Comparison of ENCODE assay signal across 5 cellular contexts in the genomic region with DNA sequence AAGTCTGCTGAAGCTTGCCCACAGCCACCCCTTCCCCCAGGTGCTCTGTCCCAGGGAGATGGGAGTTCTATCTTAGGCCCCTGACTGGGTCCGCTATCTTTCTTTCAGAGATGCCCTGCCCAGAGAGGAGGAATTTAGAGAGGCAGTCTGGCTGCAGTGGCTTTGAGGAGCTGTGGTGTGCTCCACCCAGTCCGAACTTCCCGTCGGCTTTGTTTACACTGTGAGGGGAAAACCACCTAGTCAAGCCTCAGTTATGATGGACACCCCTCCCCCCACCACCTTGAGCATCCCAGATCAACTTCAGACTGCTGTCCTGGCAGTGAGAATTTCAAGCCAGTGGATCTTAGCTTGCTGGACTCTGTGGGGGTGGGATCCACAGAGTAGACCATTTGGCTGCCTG.
DNase-seq lines count a peak whose midpoint lies in the region; ATAC-seq, FAIRE-seq and TF ChIP-seq lines count a peak whose summit lies in the region.
"Not testable (repeated sequence)": the region's sequence is repeated elsewhere in the genome, so short reads cannot be mapped to it uniquely, and the experiment has no call there.

No MANE protein-coding gene starts in this region.

- H3K79me2 ChIP-seq in PC-3 (ENCODE audit: low read length); K562 (ENCODE audit: control insufficient read depth, insufficient read depth, low read length): not testable (repeated sequence)

- not testable (repeated sequence) for H3K9ac ChIP-seq in PC-3 (ENCODE audit: low read length); K562 (ENCODE audit: insufficient read depth in 1 of 2, low read depth in 2 of 2, low read length in 2 of 2)

- TF ChIP-seq POLR2A in A549 (IDR thresholded peaks at IDR 0.05; ENCODE audit: low read length); K562 (conservative IDR thresholded peaks at IDR 0.05): not testable (repeated sequence)

- H3K27me3 Mint-ChIP-seq in natural killer cell (ENCODE audit: low read depth in 2 of 2) = peaks cover 0 to 12% of the 10 kb centered on the region in 2 donors

- not testable (repeated sequence) for TF ChIP-seq CTCF in A549 (IDR thresholded peaks at IDR 0.05); PC-3 (conservative IDR thresholded peaks at IDR 0.05; ENCODE audit: low read depth, low read length); K562 (IDR thresholded peaks at IDR 0.05 in 2 of 3, conservative IDR thresholded peaks at IDR 0.05 in 1 of 3; ENCODE audit: insufficient read depth in 2 of 3, low read depth in 1 of 3, low read length in 3 of 3); natural killer cell (IDR thresholded peaks at IDR 0.05)

- FAIRE-seq in A549 (lab: Jason Lieb, UNC); K562 (lab: Jason Lieb, UNC): not testable (repeated sequence)

- not testable (repeated sequence) for H3K9me2 ChIP-seq in PC-3 (replicated peaks; ENCODE audit: low read length)

- H3K4me1 Mint-ChIP-seq in natural killer cell = peaks cover 46 to 48% of the 10 kb centered on the region in 2 donors

- not testable (repeated sequence) for H3F3A ChIP-seq in PC-3 (ENCODE audit: low read length, unreplicated experiment)

- peak in 1 of 2 experiments; percentile 51; a peak in 3 of 6 replicates for ATAC-seq in A549
- ATAC-seq in PC-3 = peak; percentile 83
- ATAC-seq in K562, natural killer cell: not testable (repeated sequence)

- not testable (repeated sequence) for BruUV-seq in PC-3 (replicated peaks; lab: Mats Ljungman, UMichigan); K562 (replicated peaks; lab: Mats Ljungman, UMichigan)

- in situ Hi-C loops in K562 (cut with MboI) = not testable (repeated sequence)

- intact Hi-C loops in PC-3 (cut with micrococcal nuclease); K562 (cut with micrococcal nuclease): not testable (repeated sequence)
- intact Hi-C loops in natural killer cell (cut with micrococcal nuclease) = loop anchor here (5.0 kb wide), 1 partner anchor 41 kb away; no protein-coding TSS in a partner anchor

- not testable (repeated sequence) for H3K4me3 ChIP-seq in A549; PC-3 (ENCODE audit: low read length); K562

- H3K4me3 Mint-ChIP-seq in natural killer cell = peak overlapping the region; percentile 19

- TF ChIP-seq RAD21 in A549 (conservative IDR thresholded peaks at IDR 0.05 in 1 of 2, IDR thresholded peaks at IDR 0.05 in 1 of 2); K562 (CRISPR knock-in tag; conservative IDR thresholded peaks at IDR 0.05 in 1 of 2, IDR thresholded peaks at IDR 0.05 in 1 of 2): not testable (repeated sequence)

- H4K20me1 ChIP-seq in PC-3 (ENCODE audit: low read length); K562 (replicated peaks; ENCODE audit: control insufficient read depth, insufficient read depth, low read length): not testable (repeated sequence)

- H3K36me3 Mint-ChIP-seq in natural killer cell = peaks cover 31% of the 10 kb centered on the region

- H3K36me3 ChIP-seq in PC-3 (ENCODE audit: low read depth, low read length); K562 (ENCODE audit: control insufficient read depth, insufficient read depth, low read length): not testable (repeated sequence)

- not testable (repeated sequence) for H3K9me1 ChIP-seq in K562 (ENCODE audit: control insufficient read depth, insufficient read depth, low read length)

- not testable (repeated sequence) for TF ChIP-seq EP300 in A549 (IDR thresholded peaks at IDR 0.05); K562 (IDR thresholded peaks at IDR 0.05; ENCODE audit: low read length)

- WGBS in A549 (ENCODE audit: missing lambda C conversion rate) = 21% methylated on average over 4 of the region's 4 CpGs
- 73% methylated on average over 4 of the region's 4 CpGs for whole genome bisulfite sequencing in K562 (ENCODE audit: insufficient coverage, low coverage, missing lambda C conversion rate)

- H3K4me1 ChIP-seq in A549; K562 (replicated peaks in 1 of 2; ENCODE audit: control insufficient read depth in 2 of 2, insufficient read depth in 2 of 2, low read length in 2 of 2): not testable (repeated sequence)
- H3K4me1 ChIP-seq in PC-3 (ENCODE audit: insufficient read depth, low read length) = peaks cover 12% of the 10 kb centered on the region

- not testable (repeated sequence) for H3K9me3 ChIP-seq in A549; PC-3 (ENCODE audit: low read length); K562 (replicated peaks; ENCODE audit: control insufficient read depth, insufficient read depth, low read depth, low read length)

- H3K4me2 ChIP-seq in A549 (0 out of 3 replicates have a peak overlapping the region, but pooled peaks have one; percentile 20), PC-3 (ENCODE audit: low read length) (peak overlapping the region; percentile 46; the same call in 1 of the 2 replicates)
- H3K4me2 ChIP-seq in K562 (ENCODE audit: insufficient read depth, low read length) = not testable (repeated sequence)

- POLR2A ChIA-PET in A549 (lab: Yijun Ruan, JAX); PC-3 (lab: Charles Lee; ENCODE audit: unreplicated experiment): not testable (repeated sequence)
- POLR2A ChIA-PET in K562 (lab: Yijun Ruan, JAX) = interaction anchor here (0.7 kb wide), 1 partner anchor 43 kb away, joined by 3 read pairs; no protein-coding TSS in a partner anchor

- H3K27ac Mint-ChIP-seq in natural killer cell = peak overlapping the region in 1 of 2 donors; percentile 81

- 0 out of 6 replicates have a peak overlapping the region, but pooled peaks of 1 of the 2 experiments have one; percentile 42 for H3K27ac ChIP-seq in A549
- H3K27ac ChIP-seq in PC-3 (ENCODE audit: low read length); K562 (ENCODE audit: extremely low read depth, low read depth, low read length): not testable (repeated sequence)

- peak in 1 of 2 experiments; percentile 45 for DNase-seq in A549 (ENCODE audit: low read depth in 1 of 2, low spot score in 1 of 2)
- peak; percentile 48 for DNase-seq in HT-29 (ENCODE audit: low spot score)
- DNase-seq in PC-3 = peak; percentile 81
- DNase-seq in K562 (ENCODE audit: extremely low read depth in 1 of 4, low spot score in 3 of 4); natural killer cell: not testable (repeated sequence)

- H3K9me3 Mint-ChIP-seq in natural killer cell = peaks cover 4 to 12% of the 10 kb centered on the region in 2 donors

- CTCF ChIA-PET in A549 (lab: Yijun Ruan, JAX); PC-3 (lab: Charles Lee); K562 (lab: Yijun Ruan, JAX; ENCODE audit: low intra/inter-chr PET ratio): not testable (repeated sequence)

- not testable (repeated sequence) for H3K27me3 ChIP-seq in PC-3 (ENCODE audit: low read length); K562 (ENCODE audit: control insufficient read depth in 2 of 2, insufficient read depth in 2 of 2, low read length in 2 of 2)

- H2AFZ ChIP-seq in PC-3 (ENCODE audit: low read length) (peak overlapping the region; percentile 34; the same call in 1 of the 2 replicates), K562 (ENCODE audit: low read depth, low read length) (peak overlapping the region; percentile 55; the same call in 1 of the 2 replicates)

TF ChIP-seq in K562, 482 proteins besides CTCF, POLR2A, EP300 and RAD21:
- peak in 1 of 2 experiments; percentile 50; a peak in 1 of 4 replicates for TF ChIP-seq FOXA3 (CRISPR knock-in tag; conservative IDR thresholded peaks at IDR 0.05 in 1 of 2, IDR thresholded peaks at IDR 0.05 in 1 of 2)
- TF ChIP-seq, protein P1, sequence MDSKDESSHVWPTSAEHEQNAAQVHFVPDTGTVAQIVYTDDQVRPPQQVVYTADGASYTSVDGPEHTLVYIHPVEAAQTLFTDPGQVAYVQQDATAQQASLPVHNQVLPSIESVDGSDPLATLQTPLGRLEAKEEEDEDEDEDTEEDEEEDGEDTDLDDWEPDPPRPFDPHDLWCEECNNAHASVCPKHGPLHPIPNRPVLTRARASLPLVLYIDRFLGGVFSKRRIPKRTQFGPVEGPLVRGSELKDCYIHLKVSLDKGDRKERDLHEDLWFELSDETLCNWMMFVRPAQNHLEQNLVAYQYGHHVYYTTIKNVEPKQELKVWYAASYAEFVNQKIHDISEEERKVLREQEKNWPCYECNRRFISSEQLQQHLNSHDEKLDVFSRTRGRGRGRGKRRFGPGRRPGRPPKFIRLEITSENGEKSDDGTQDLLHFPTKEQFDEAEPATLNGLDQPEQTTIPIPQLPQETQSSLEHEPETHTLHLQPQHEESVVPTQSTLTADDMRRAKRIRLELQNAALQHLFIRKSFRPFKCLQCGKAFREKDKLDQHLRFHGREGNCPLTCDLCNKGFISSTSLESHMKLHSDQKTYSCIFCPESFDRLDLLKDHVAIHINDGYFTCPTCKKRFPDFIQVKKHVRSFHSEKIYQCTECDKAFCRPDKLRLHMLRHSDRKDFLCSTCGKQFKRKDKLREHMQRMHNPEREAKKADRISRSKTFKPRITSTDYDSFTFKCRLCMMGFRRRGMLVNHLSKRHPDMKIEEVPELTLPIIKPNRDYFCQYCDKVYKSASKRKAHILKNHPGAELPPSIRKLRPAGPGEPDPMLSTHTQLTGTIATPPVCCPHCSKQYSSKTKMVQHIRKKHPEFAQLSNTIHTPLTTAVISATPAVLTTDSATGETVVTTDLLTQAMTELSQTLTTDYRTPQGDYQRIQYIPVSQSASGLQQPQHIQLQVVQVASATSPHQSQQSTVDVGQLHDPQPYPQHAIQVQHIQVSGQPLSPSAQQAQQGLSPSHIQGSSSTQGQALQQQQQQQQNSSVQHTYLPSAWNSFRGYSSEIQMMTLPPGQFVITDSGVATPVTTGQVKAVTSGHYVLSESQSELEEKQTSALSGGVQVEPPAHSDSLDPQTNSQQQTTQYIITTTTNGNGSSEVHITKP (IDR thresholded peaks at IDR 0.05; ENCODE audit: partially characterized antibody) = peak; percentile 81
TF ChIP-seq in K562: peak in this region for 2; not testable (repeated sequence) for 480.
